In genomic region chr1:167629681-167630567, GRCh38 we compare ENCODE assay signal across 8 cellular contexts. TPM values are rescaled to one million over a fixed set of nuclear protein-coding genes. Genes with fewer than 3 reads are reported as not detected.
DNase-seq lines count a peak whose midpoint lies in the region; TF ChIP-seq lines count a peak whose summit lies in the region.

Gene RCSD1, plus strand, starts transcription at chr1:167630232. Its CDS starts 192 bp downstream, at chr1:167630424.

- peaks cover 2 to 73% (median 37%) of the 10 kb centered on the region in 3 experiments for H3K27me3 ChIP-seq in neuronal stem cell (ENCODE audit: control insufficient read depth in 3 of 3, insufficient read depth in 3 of 3, low read depth in 1 of 3, low read length in 3 of 3)

- no peak within 1 kb of the TSS for H3K27ac ChIP-seq in neuronal stem cell (replicated peaks; ENCODE audit: low read length)

- WGBS in neuronal stem cell (ENCODE audit: extremely low coverage in 2 of 2, insufficient read length in 2 of 2, insufficient replicate concordance in 1 of 2), 2 donors: no CpG with 5 or more reads among the region's 62 CpGs

- H2BK15ac ChIP-seq in neuronal stem cell (ENCODE audit: low read length): no peak within 1 kb of the TSS

- TF ChIP-seq CTCF in fibroblast of pulmonary artery (IDR thresholded peaks at IDR 0.05; ENCODE audit: low read length, missing control alignments): no peak

- H3K9me3 ChIP-seq in neuronal stem cell (replicated peaks in 1 of 2; ENCODE audit: control insufficient read depth in 2 of 2, insufficient read depth in 1 of 2, low read depth in 1 of 2, low read length in 2 of 2): peaks cover 0 to 10% of the 10 kb centered on the region in 2 donors

- H3K4me1 ChIP-seq in neuronal stem cell (ENCODE audit: control insufficient read depth in 2 of 2, insufficient read depth in 1 of 2, low read depth in 1 of 2, low read length in 2 of 2): peaks cover 0 to 2% of the 10 kb centered on the region in 2 donors

- peak within 1 kb of the TSS; percentile 79 for H3K9ac ChIP-seq in neuronal stem cell (ENCODE audit: low read depth, low read length, poor library complexity)

- peak; percentile 61 for TF ChIP-seq POLR2A in GM18526 (IDR thresholded peaks at IDR 0.05; ENCODE audit: extremely low read depth, insufficient read length)

- no peak within 1 kb of the TSS for H4K8ac ChIP-seq in neuronal stem cell (ENCODE audit: low read depth, low read length)

- DNase-seq in NAMALWA (ENCODE audit: low spot score) (peak; percentile 71), fibroblast of pulmonary artery (ENCODE audit: low read depth) (peak; percentile 25), neuronal stem cell (ENCODE audit: low spot score) (no peak), ureter (ENCODE audit: low spot score) (peak; percentile 59), cortex of kidney (lab: John Stamatoyannopoulos, UW) (no peak), pons (ENCODE audit: low spot score) (no peak)
- peak; percentile 80 to 81 for DNase-seq in activated T-cell treated with anti-CD3 and anti-CD28 coated beads, Interleukin-2, amount 50 U/mL, for 48 hours

- H2AK5ac ChIP-seq in neuronal stem cell (ENCODE audit: low read depth, low read length): no peak within 1 kb of the TSS

- H4K91ac ChIP-seq in neuronal stem cell (ENCODE audit: low read depth, low read length, poor library complexity): no peak within 1 kb of the TSS

- peak within 1 kb of the TSS; percentile 79 for H2BK5ac ChIP-seq in neuronal stem cell (ENCODE audit: low read length)

- H3K4me2 ChIP-seq in neuronal stem cell (ENCODE audit: insufficient read depth, low read length, poor library complexity, severe bottlenecking): peak within 1 kb of the TSS; percentile 85

- H2BK12ac ChIP-seq in neuronal stem cell (ENCODE audit: low read length): no peak within 1 kb of the TSS

- peak within 1 kb of the TSS; percentile 80 for H2AFZ ChIP-seq in neuronal stem cell (ENCODE audit: low read length)

- no peaks in the 10 kb centered on the region for H3K79me1 ChIP-seq in neuronal stem cell (ENCODE audit: low read depth, low read length)

- peak within 1 kb of the TSS; percentile 48 for H3K14ac ChIP-seq in neuronal stem cell (ENCODE audit: low read length)

- peak within 1 kb of the TSS; percentile 89 for H3K18ac ChIP-seq in neuronal stem cell (ENCODE audit: low read length)

- no peak within 1 kb of the TSS for H2BK120ac ChIP-seq in neuronal stem cell (ENCODE audit: low read depth, low read length)

- no peaks in the 10 kb centered on the region for H3K36me3 ChIP-seq in neuronal stem cell (replicated peaks in 1 of 2; ENCODE audit: control insufficient read depth in 2 of 2, insufficient read depth in 2 of 2, low read length in 2 of 2)

- no peak within 1 kb of the TSS for H3K4ac ChIP-seq in neuronal stem cell (ENCODE audit: low read length)

- H3K23ac ChIP-seq in neuronal stem cell (ENCODE audit: low read depth, low read length, poor library complexity): peak within 1 kb of the TSS; percentile 25

- peak within 1 kb of the TSS; percentile 60 for H3K4me3 ChIP-seq in fibroblast of pulmonary artery (replicated peaks; ENCODE audit: low read depth, low read length)
- peak within 1 kb of the TSS; percentile 33 to 77 for H3K4me3 ChIP-seq in neuronal stem cell (ENCODE audit: low read length in 2 of 2)

RNA-seq across cellular contexts. Expression of gene RCSD1, which starts in this region (rescaled TPM):
- polyA plus RNA-seq in neuronal stem cell (2013, experiment 1 of 2): 0.22 TPM
- polyA plus RNA-seq in neuronal stem cell (2013, experiment 2 of 2): 0.15 TPM
- total RNA-seq in ureter: 8.7 TPM

Comparison
In these comparisons a context has a peak if more than half of its experiments do, and no peak if none do; other contexts are left out.
1. DNase-seq: peak in NAMALWA (single experiment), activated T-cell treated with anti-CD3 and anti-CD28 coated beads, Interleukin-2, amount 50 U/mL, for 48 hours (2 of 2), fibroblast of pulmonary artery (single experiment) and ureter (single experiment); none in neuronal stem cell (single experiment), cortex of kidney (single experiment) and pons (single experiment).